28 cellular contexts compared by ENCODE assay signal in the genomic region with DNA sequence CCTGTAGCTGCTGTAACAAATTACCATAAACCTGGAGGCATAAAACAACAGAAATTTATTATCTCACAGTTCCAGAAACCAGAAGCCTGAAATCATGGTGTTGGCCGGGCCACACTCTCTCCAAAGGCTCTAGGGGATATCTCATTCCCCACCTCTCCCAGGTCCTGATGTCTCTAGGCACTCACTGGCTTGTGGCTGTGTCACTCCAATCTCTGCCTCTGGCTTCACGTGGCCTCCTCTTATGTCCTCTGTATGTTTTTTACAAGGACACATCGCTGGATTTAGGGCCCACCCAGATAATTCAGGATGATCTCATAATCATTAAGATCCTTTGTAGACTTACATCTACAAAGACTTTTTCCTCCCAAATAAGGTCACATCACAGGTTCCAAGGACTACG.
"Had no signal": no experiment of that assay in that cellular context is flagged by ENCODE, and none has a peak within 500 bp of the region (broad histone marks: within the 10 kb centered on the region; RNA-seq: fewer than 3 reads in every experiment).

No MANE protein-coding gene starts in this region.

- H3K4me3 Mint-ChIP-seq: activated CD4-positive, alpha-beta memory T cell treated with anti-CD3 and anti-CD28 coated beads for 36 hours; activated CD8-positive, alpha-beta memory T cell treated with anti-CD3 and anti-CD28 coated beads, Interleukin-2, amount 10 ng/mL, durations not matched to agents 7 days and 5 days; activated CD8-positive, alpha-beta T cell treated with anti-CD3 and anti-CD28 coated beads, Interleukin-2, amount 10 ng/mL, durations not matched to agents 7 days and 5 days; activated naive CD8-positive, alpha-beta T cell; activated T-cell treated with anti-CD3 and anti-CD28 coated beads, Interleukin-2, amount 50 U/mL, for 24 hours; activated T-cell treated with anti-CD3 and anti-CD28 coated beads, Interleukin-2, amount 50 U/mL, for 72 hours; effector memory CD8-positive, alpha-beta T cell; WTC11 had no signal

- H3K36me3 Mint-ChIP-seq: WTC11 had no signal

- H3K27me3 ChIP-seq: brain microvascular endothelial cell, esophagus squamous epithelium, gastroesophageal sphincter, heart right ventricle, hepatocyte had no signal

- H3K27ac ChIP-seq: brain microvascular endothelial cell, esophagus squamous epithelium, gastroesophageal sphincter, heart right ventricle, hepatocyte, VCaP had no signal

- ATAC-seq: activated CD8-positive, alpha-beta memory T cell treated with anti-CD3 and anti-CD28 coated beads, Interleukin-2, amount 10 ng/mL, durations not matched to agents 7 days and 5 days; activated CD8-positive, alpha-beta T cell treated with anti-CD3 and anti-CD28 coated beads, Interleukin-2, amount 10 ng/mL, durations not matched to agents 7 days and 5 days; activated T-cell treated with anti-CD3 and anti-CD28 coated beads, Interleukin-2, amount 50 U/mL, for 72 hours; effector memory CD8-positive, alpha-beta T cell; gastroesophageal sphincter; heart right ventricle had no signal

- H3K9me3 ChIP-seq: esophagus squamous epithelium, gastroesophageal sphincter, heart right ventricle had no signal

- DNase-seq: activated CD4-positive, alpha-beta memory T cell treated with anti-CD3 and anti-CD28 coated beads for 36 hours; activated CD4-positive, alpha-beta T cell treated with anti-CD3 and anti-CD28 coated beads for 48 hours; activated CD8-positive, alpha-beta memory T cell treated with anti-CD3 and anti-CD28 coated beads, Interleukin-2, amount 10 ng/mL, durations not matched to agents 7 days and 5 days; activated CD8-positive, alpha-beta memory T cell treated with anti-CD3 and anti-CD28 coated beads, Interleukin-2, amount 50 U/mL, for 48 hours; activated CD8-positive, alpha-beta T cell treated with anti-CD3 and anti-CD28 coated beads, Interleukin-2, amount 10 ng/mL, durations not matched to agents 7 days and 5 days; activated effector memory CD4-positive, alpha-beta T cell treated with Interleukin-2 at 50 U/mL for 16 hours; activated gamma-delta T cell treated with Interleukin-2 at 50 U/mL for 16 hours; activated naive CD4-positive, alpha-beta T cell treated with anti-CD3 and anti-CD28 coated beads, Interleukin-2, amount 50 U/mL, for 16 hours; activated naive CD4-positive, alpha-beta T cell treated with Interleukin-2 at 50 U/mL for 16 hours; activated T-cell treated with anti-CD3 and anti-CD28 coated beads for 4 hours; activated T-cell treated with anti-CD3 and anti-CD28 coated beads, Interleukin-2, amount 50 U/mL, for 24 hours; activated T-cell treated with anti-CD3 and anti-CD28 coated beads, Interleukin-2, amount 50 U/mL, for 72 hours; amniotic stem cell; anterior cingulate cortex; brain microvascular endothelial cell; cortex of kidney; dermis blood vessel endothelial cell; effector CD4-positive, alpha-beta T cell; effector memory CD8-positive, alpha-beta T cell; esophagus squamous epithelium; foreskin melanocyte; heart right ventricle; T-helper 2 cell had no signal

- H3K27me3 Mint-ChIP-seq: activated CD4-positive, alpha-beta memory T cell treated with anti-CD3 and anti-CD28 coated beads for 36 hours; activated CD8-positive, alpha-beta memory T cell treated with anti-CD3 and anti-CD28 coated beads, Interleukin-2, amount 10 ng/mL, durations not matched to agents 7 days and 5 days; activated naive CD8-positive, alpha-beta T cell; activated T-cell treated with anti-CD3 and anti-CD28 coated beads, Interleukin-2, amount 50 U/mL, for 24 hours; effector memory CD8-positive, alpha-beta T cell had no signal

- H3K27ac Mint-ChIP-seq: activated CD4-positive, alpha-beta memory T cell treated with anti-CD3 and anti-CD28 coated beads for 36 hours; activated CD8-positive, alpha-beta memory T cell treated with anti-CD3 and anti-CD28 coated beads, Interleukin-2, amount 10 ng/mL, durations not matched to agents 7 days and 5 days; activated CD8-positive, alpha-beta T cell treated with anti-CD3 and anti-CD28 coated beads, Interleukin-2, amount 10 ng/mL, durations not matched to agents 7 days and 5 days; activated naive CD8-positive, alpha-beta T cell; activated T-cell treated with anti-CD3 and anti-CD28 coated beads, Interleukin-2, amount 50 U/mL, for 24 hours; activated T-cell treated with anti-CD3 and anti-CD28 coated beads, Interleukin-2, amount 50 U/mL, for 72 hours; effector memory CD8-positive, alpha-beta T cell; WTC11 had no signal

- H3K4me2 ChIP-seq: hepatocyte had no signal

- H3K9me3 Mint-ChIP-seq: activated CD4-positive, alpha-beta memory T cell treated with anti-CD3 and anti-CD28 coated beads for 36 hours; activated T-cell treated with anti-CD3 and anti-CD28 coated beads, Interleukin-2, amount 50 U/mL, for 24 hours; activated T-cell treated with anti-CD3 and anti-CD28 coated beads, Interleukin-2, amount 50 U/mL, for 72 hours; effector memory CD8-positive, alpha-beta T cell; WTC11 had no signal

- H2AFZ ChIP-seq: hepatocyte had no signal
